9 cellular contexts compared by ENCODE assay signal in genomic region chr1:94063379-94063778, GRCh38. TPM values are rescaled to one million over a fixed set of nuclear protein-coding genes. Genes with fewer than 3 reads are reported as not detected.
DNase-seq lines count a peak whose midpoint lies in the region; ATAC-seq, FAIRE-seq and TF ChIP-seq lines count a peak whose summit lies in the region.
"Had no signal": no experiment of that assay in that cellular context is flagged by ENCODE, and none has a peak within 500 bp of the region (broad histone marks: within the 10 kb centered on the region; RNA-seq: fewer than 3 reads in every experiment).

No MANE protein-coding gene starts in this region.

- H3K4me1 Mint-ChIP-seq in neural progenitor cell, result peaks cover 23% of the 10 kb centered on the region
- H3K4me1 Mint-ChIP-seq: activated CD4-positive, alpha-beta T cell treated with anti-CD3 and anti-CD28 coated beads for 36 hours had no signal

- no peak overlapping the region for H2AFZ ChIP-seq in neural progenitor cell (replicated peaks)

- peaks cover 5% of the 10 kb centered on the region for H3K27me3 Mint-ChIP-seq in neural progenitor cell (ENCODE audit: insufficient read depth, low read depth)

- H3K36me3 Mint-ChIP-seq in neural progenitor cell, result peaks cover 2% of the 10 kb centered on the region

- no peak overlapping the region for H3K4me2 ChIP-seq in neural progenitor cell

- no peak overlapping the region for H3K4me3 Mint-ChIP-seq in neural progenitor cell
- H3K4me3 Mint-ChIP-seq: activated CD4-positive, alpha-beta T cell treated with anti-CD3 and anti-CD28 coated beads for 36 hours had no signal

- TF ChIP-seq CTCF in D721Med (IDR thresholded peaks at IDR 0.05; ENCODE audit: insufficient read depth, missing control alignments) (peak; percentile 42), neural progenitor cell (IDR thresholded peaks at IDR 0.05) (peak; percentile 53)

- no peaks in the 10 kb centered on the region for H3K9me3 ChIP-seq in neural progenitor cell (ENCODE audit: low read depth)

- ATAC-seq in HG02884 (IDR thresholded peaks at IDR 0.05; ENCODE audit: unreplicated experiment) (no peak), HG02759 (IDR thresholded peaks at IDR 0.05; ENCODE audit: unreplicated experiment) (no peak), HG03159 (IDR thresholded peaks at IDR 0.05; ENCODE audit: unreplicated experiment) (no peak)
- ATAC-seq: activated CD4-positive, alpha-beta T cell treated with anti-CD3 and anti-CD28 coated beads for 36 hours had no signal

- H3K36me3 ChIP-seq in neural progenitor cell, result no peaks in the 10 kb centered on the region

- H3K9me3 Mint-ChIP-seq in neural progenitor cell, result peaks cover 4% of the 10 kb centered on the region

- H4K20me1 ChIP-seq in neural progenitor cell (ENCODE audit: low read depth), result no peaks in the 10 kb centered on the region

- peaks cover 57% of the 10 kb centered on the region for H3K27me3 ChIP-seq in neural progenitor cell

- no peaks in the 10 kb centered on the region for H3K79me2 ChIP-seq in neural progenitor cell (ENCODE audit: low read depth)

- H3K4me3 ChIP-seq in neural progenitor cell, result no peak overlapping the region

- no peak overlapping the region for H3K27ac Mint-ChIP-seq in neural progenitor cell
- H3K27ac Mint-ChIP-seq: activated CD4-positive, alpha-beta T cell treated with anti-CD3 and anti-CD28 coated beads for 36 hours had no signal

- H3K4me1 ChIP-seq in neural progenitor cell, result peaks cover 6% of the 10 kb centered on the region

- H3F3A ChIP-seq in neural progenitor cell (ENCODE audit: low read depth), result peaks cover under 1% of the 10 kb centered on the region

- no peak for FAIRE-seq in D721Med (lab: Jason Lieb, UNC)

- no peak overlapping the region for H3K27ac ChIP-seq in neural progenitor cell

- H3K9ac ChIP-seq in neural progenitor cell, result no peak overlapping the region

- DNase-seq in D721Med (ENCODE audit: insufficient read length, low spot score) (no peak), NCI-H69 (lab: John Stamatoyannopoulos, UW) (peak; percentile 45), epidermal melanocyte (ENCODE audit: insufficient read length, low spot score) (peak; percentile 44), neural progenitor cell (ENCODE audit: low spot score) (peak; percentile 52), retina (no peak)
- DNase-seq: activated CD4-positive, alpha-beta T cell treated with anti-CD3 and anti-CD28 coated beads for 36 hours had no signal

RNA-seq across cellular contexts. Expression of gene ABCA4, which starts 57.6 kb away (rescaled TPM):
- total RNA-seq in neural progenitor cell (ENCODE audit: low replicate concordance), result 0.87 and 1.2 TPM in 2 replicates

Comparison
In these comparisons a context has a peak if more than half of its experiments do, and no peak if none do; other contexts are left out.
1. DNase-seq: peak in NCI-H69 (single experiment), epidermal melanocyte (single experiment) and neural progenitor cell (single experiment); none in D721Med (single experiment) and retina (single experiment).